13 cellular contexts compared by ENCODE assay signal in the genomic region with DNA sequence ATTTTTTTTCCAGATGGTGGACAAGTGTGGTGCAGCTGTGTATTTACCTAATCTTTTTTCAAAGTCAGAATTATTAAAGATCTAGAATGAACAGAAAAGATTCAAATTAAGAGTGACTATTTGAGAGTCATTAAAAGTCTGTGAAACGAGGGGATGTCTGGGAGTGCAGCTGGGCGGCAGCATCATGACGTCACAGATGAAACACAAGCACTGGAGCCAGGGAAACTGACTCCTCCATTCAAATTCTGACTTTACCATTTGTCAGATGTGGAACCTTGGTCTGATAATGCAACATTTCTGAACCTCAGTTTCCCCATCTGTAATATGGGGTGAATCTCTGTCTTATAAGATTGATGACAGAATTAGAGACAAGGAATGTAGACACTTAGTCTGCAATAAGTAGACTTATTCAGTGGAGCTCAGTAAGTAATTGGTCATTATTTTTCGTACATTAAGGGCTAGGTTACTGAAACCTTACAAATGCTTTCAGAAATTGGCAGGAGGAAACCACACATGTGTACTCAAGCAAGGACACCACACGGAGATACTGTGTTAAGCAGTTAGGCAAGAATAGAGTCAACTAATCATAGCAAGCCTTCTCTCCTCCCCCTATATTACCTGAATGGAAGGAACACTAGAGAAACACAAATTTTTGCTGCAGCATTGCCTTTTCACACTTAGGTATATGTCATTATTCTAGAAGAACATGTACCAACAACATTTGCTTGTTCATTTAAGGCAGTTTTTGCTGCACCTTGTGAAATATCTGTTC.
DNase-seq lines count a peak whose midpoint lies in the region; ATAC-seq and TF ChIP-seq lines count a peak whose summit lies in the region.
"Had no signal": no experiment of that assay in that cellular context is flagged by ENCODE, and none has a peak within 500 bp of the region (broad histone marks: within the 10 kb centered on the region; RNA-seq: fewer than 3 reads in every experiment).

No MANE protein-coding gene starts in this region.

- POLR2A ChIA-PET in RWPE1 (lab: Yijun Ruan, JAX; ENCODE audit: low non-redundant PET): no interaction called here

- ATAC-seq in GM19438 (IDR thresholded peaks at IDR 0.05; ENCODE audit: low read depth, unreplicated experiment) (peak; percentile 63), HG02884 (IDR thresholded peaks at IDR 0.05; ENCODE audit: unreplicated experiment) (peak; percentile 70), HG03575 (IDR thresholded peaks at IDR 0.05; ENCODE audit: extremely low read depth, insufficient number of reproducible peaks, low FRiP score, unreplicated experiment) (peak; percentile 41)
- ATAC-seq: activated T-cell treated with anti-CD3 and anti-CD28 coated beads, Interleukin-2, amount 50 U/mL, for 72 hours; left ventricle myocardium superior had no signal

- in situ Hi-C loops in KBM-7 (cut with MboI; ENCODE audit: low pct_unique_long_range_greater_than_20kb, low sequenced_read_pairs): no loop called here

- peak overlapping the region; percentile 37 for H3K4me3 ChIP-seq in GM12865 (ENCODE audit: low read depth, low read length)

- CTCF ChIA-PET in RWPE1 (lab: Yijun Ruan, JAX): no interaction called here

- H3K27ac ChIP-seq in RWPE1: no peak overlapping the region

- DNase-seq in GM12865 (ENCODE audit: low read depth) (peak; percentile 91), RWPE1 (ENCODE audit: low spot score) (no peak), KBM-7 (no peak), D341Med (ENCODE audit: low spot score) (no peak)
- DNase-seq in activated naive CD4-positive, alpha-beta T cell treated with anti-CD3 and anti-CD28 coated beads, Interleukin-2, amount 50 U/mL, for 16 hours: no peak
- DNase-seq: activated T-cell treated with anti-CD3 and anti-CD28 coated beads, Interleukin-2, amount 50 U/mL, for 72 hours; AML-193; IMR-90; left ventricle myocardium superior; T-helper 2 cell had no signal

- TF ChIP-seq CTCF in GM12865 (IDR thresholded peaks at IDR 0.05; ENCODE audit: insufficient read depth, low read depth, low read length, missing control alignments) (no peak), RWPE1 (conservative IDR thresholded peaks at IDR 0.05; ENCODE audit: low read depth) (no peak)
